Comparison of ENCODE assay signal across 21 cellular contexts in genomic region chr12:53073881-53074280, GRCh38. TPM values are rescaled to one million over a fixed set of nuclear protein-coding genes. Genes with fewer than 3 reads are reported as not detected.
DNase-seq lines count a peak whose midpoint lies in the region; ATAC-seq and TF ChIP-seq lines count a peak whose summit lies in the region.
"Had no signal": no experiment of that assay in that cellular context is flagged by ENCODE, and none has a peak within 500 bp of the region (broad histone marks: within the 10 kb centered on the region; RNA-seq: fewer than 3 reads in every experiment).

No MANE protein-coding gene starts in this region.

- H3K4me1 Mint-ChIP-seq in immature natural killer cell = peaks cover 27 to 43% of the 10 kb centered on the region in 2 donors

- peaks cover 0 to 8% of the 10 kb centered on the region in 2 donors for H3K36me3 Mint-ChIP-seq in activated naive CD4-positive, alpha-beta T cell treated with anti-CD3 and anti-CD28 coated beads, Interleukin-2, amount 50 U/mL, for 72 hours
- peaks cover 7 to 23% (median 12%) of the 10 kb centered on the region in 3 donors for H3K36me3 Mint-ChIP-seq in immature natural killer cell

- peak overlapping the region in 3 of 4 donors; percentile 66 to 80 (median 68) for H3K27ac ChIP-seq in esophagus squamous epithelium
- peak overlapping the region in 3 of 4 donors; percentile 30 to 65 (median 39) for H3K27ac ChIP-seq in transverse colon

- no peak for TF ChIP-seq POLR2A in esophagus squamous epithelium (IDR thresholded peaks at IDR 0.05)
- TF ChIP-seq POLR2A in transverse colon (IDR thresholded peaks at IDR 0.05) = no peak

- no peaks in the 10 kb centered on the region for H3K27me3 ChIP-seq in esophagus squamous epithelium
- no peaks in the 10 kb centered on the region for H3K27me3 ChIP-seq in transverse colon

- 32 to 54% methylated on average over 6 of the region's 6 CpGs for WGBS in esophagus squamous epithelium, 2 donors
- 47 to 57% methylated on average over 3 to 6 of the region's 6 CpGs for WGBS in transverse colon (ENCODE audit: low coverage in 1 of 2), 2 donors

- no peak overlapping the region for H3K4me3 Mint-ChIP-seq in immature natural killer cell
- H3K4me3 Mint-ChIP-seq: activated naive CD8-positive, alpha-beta T cell treated with anti-CD3 and anti-CD28 coated beads, Interleukin-2, amount 10 ng/mL, durations not matched to agents 7 days and 5 days; endodermal cell had no signal

- peaks cover 0 to 4% (median 2%) of the 10 kb centered on the region in 3 donors for H3K27me3 Mint-ChIP-seq in immature natural killer cell (ENCODE audit: low read depth in 3 of 3)
- H3K27me3 Mint-ChIP-seq: activated naive CD8-positive, alpha-beta T cell treated with anti-CD3 and anti-CD28 coated beads, Interleukin-2, amount 10 ng/mL, durations not matched to agents 7 days and 5 days had no signal

- peaks cover 67 to 93% (median 76%) of the 10 kb centered on the region in 3 donors for H3K4me1 ChIP-seq in esophagus squamous epithelium
- peaks cover 10 to 54% (median 34%) of the 10 kb centered on the region in 4 donors for H3K4me1 ChIP-seq in transverse colon

- no peak for TF ChIP-seq EP300 in transverse colon (IDR thresholded peaks at IDR 0.05; ENCODE audit: low read depth)

- H3K9me3 Mint-ChIP-seq in activated naive CD4-positive, alpha-beta T cell treated with anti-CD3 and anti-CD28 coated beads, Interleukin-2, amount 50 U/mL, for 72 hours = no peaks in the 10 kb centered on the region
- no peaks in the 10 kb centered on the region for H3K9me3 Mint-ChIP-seq in immature natural killer cell
- H3K9me3 Mint-ChIP-seq: activated naive CD8-positive, alpha-beta T cell treated with anti-CD3 and anti-CD28 coated beads, Interleukin-2, amount 10 ng/mL, durations not matched to agents 7 days and 5 days; endodermal cell had no signal

- no peaks in the 10 kb centered on the region for H3K9me3 ChIP-seq in esophagus squamous epithelium
- H3K9me3 ChIP-seq in transverse colon = no peaks in the 10 kb centered on the region

- H3K36me3 ChIP-seq in esophagus squamous epithelium (peaks cover 5 to 78% (median 11%) of the 10 kb centered on the region in 3 donors), transverse colon (peaks cover 0 to 17% (median 0%) of the 10 kb centered on the region in 4 donors)

- H3K27ac Mint-ChIP-seq in activated naive CD4-positive, alpha-beta T cell treated with anti-CD3 and anti-CD28 coated beads, Interleukin-2, amount 50 U/mL, for 72 hours = no peak overlapping the region
- peak overlapping the region in 1 of 6 donors; percentile 58 for H3K27ac Mint-ChIP-seq in immature natural killer cell
- H3K27ac Mint-ChIP-seq: endodermal cell had no signal

- intact Hi-C loops in esophagus squamous epithelium (cut with DNase I) (no loop called here), transverse colon (cut with DNase I; ENCODE audit: low total_unique reads) (loop anchor here (2.0 kb wide), 1 partner anchor 25 kb away; no protein-coding TSS in a partner anchor)

- ATAC-seq in omental fat pad (ENCODE audit: low FRiP score) = peak; percentile 5
- no peak for ATAC-seq in activated naive CD4-positive, alpha-beta T cell treated with anti-CD3 and anti-CD28 coated beads, Interleukin-2, amount 50 U/mL, for 72 hours
- ATAC-seq: activated CD4-positive, CD25-positive, alpha-beta regulatory T cell treated with anti-CD3 and anti-CD28 coated beads, Interleukin-2, amount 50 U/mL, for 24 hours had no signal

- DNase-seq in activated effector memory CD4-positive, alpha-beta T cell treated with anti-CD3 and anti-CD28 coated beads, Interleukin-2, amount 50 U/mL, for 16 hours = peak; percentile 22
- DNase-seq in activated effector memory CD4-positive, alpha-beta T cell treated with Interleukin-2 at 50 U/mL for 16 hours = no peak
- no peak for DNase-seq in esophagus squamous epithelium (lab: John Stamatoyannopoulos, UW)
- no peak for DNase-seq in omental fat pad (ENCODE audit: low spot score)
- no peak for DNase-seq in transverse colon
- no peak for DNase-seq in T-helper 1 cell
- DNase-seq in activated naive CD4-positive, alpha-beta T cell treated with anti-CD3 and anti-CD28 coated beads, Interleukin-2, amount 50 U/mL, for 72 hours (ENCODE audit: low spot score in 2 of 2) = no peak
- no peak for DNase-seq in immature natural killer cell
- DNase-seq: activated CD8-positive, alpha-beta memory T cell treated with anti-CD3 and anti-CD28 coated beads, Interleukin-2, amount 50 U/mL, for 4 hours; activated naive CD8-positive, alpha-beta T cell treated with anti-CD3 and anti-CD28 coated beads, Interleukin-2, amount 10 ng/mL, durations not matched to agents 7 days and 5 days; cerebellar nuclear complex; DMS79; foreskin melanocyte; NCI-H1417; NK-92 treated with Interleukin-12 subunit alpha and Interleukin-12 subunit beta, amount 100 ng/mL, for 24 hours; occipital lobe; SHP77; stimulated activated CD4-positive, alpha-beta T cell treated with anti-CD3 and anti-CD28 coated beads, Interleukin-12 subunit alpha, Interleukin-12 subunit beta, amount 100 ng/mL, for 4 hours; T-helper 2 cell had no signal

- no peak for TF ChIP-seq CTCF in esophagus squamous epithelium (IDR thresholded peaks at IDR 0.05)
- no peak for TF ChIP-seq CTCF in omental fat pad (IDR thresholded peaks at IDR 0.05)
- no peak for TF ChIP-seq CTCF in transverse colon (IDR thresholded peaks at IDR 0.05)

- in situ Hi-C loops in transverse colon (cut with MboI; ENCODE audit: low pct_ligation_motif_present in 1 of 4, low pct_unique_long_range_greater_than_20kb in 1 of 4, low sequenced_read_pairs in 3 of 4) = loop anchor here in 2 of 4 donors (25.0 kb wide), 2 partner anchors 113 to 213 kb away; partner anchors contain the start of genes CSAD (in 1 of the 2), MYG1 (in 1 of the 2), PFDN5 (in 1 of the 2) and ZNF740 (in 1 of the 2)

- H3K4me3 ChIP-seq in esophagus squamous epithelium (no peak overlapping the region), transverse colon (no peak overlapping the region)

RNA-seq across cellular contexts. Expression of gene SPRYD3, which starts 5.3 kb away (rescaled TPM):
- 10 to 100 TPM; 28.2 to 41.4 (median 29.2) TPM for total RNA-seq in esophagus squamous epithelium
- 10 to 100 TPM; 31.5 to 42.3 (median 36.3) TPM for total RNA-seq in omental fat pad
- 10 to 100 TPM; 10.1 to 27.0 (median 21.9) TPM for total RNA-seq in transverse colon
- 10 to 100 TPM; 19.2 to 22.2 TPM for total RNA-seq in activated naive CD4-positive, alpha-beta T cell treated with anti-CD3 and anti-CD28 coated beads, Interleukin-2, amount 50 U/mL, for 72 hours
- polyA plus RNA-seq in immature natural killer cell = 10 to 100 TPM; 35.6 to 70.4 (median 59.6) TPM

RNA-seq across cellular contexts. Expression of gene IGFBP6, which starts 23.6 kb away (rescaled TPM):
- total RNA-seq in esophagus squamous epithelium = 100 to 1,000 TPM in 2 of 4 donors, 10 to 100 TPM in 2; 34.5 to 506 (median 94.0) TPM
- 100 to 1,000 TPM; 246 to 902 (median 719) TPM for total RNA-seq in omental fat pad
- total RNA-seq in transverse colon = 100 to 1,000 TPM in 1 of 4 donors, 10 to 100 TPM in 3; 38.5 to 106 (median 94.5) TPM
- total RNA-seq in activated naive CD4-positive, alpha-beta T cell treated with anti-CD3 and anti-CD28 coated beads, Interleukin-2, amount 50 U/mL, for 72 hours = 1 to 10 TPM; 1.5 to 3.6 TPM
- polyA plus RNA-seq in immature natural killer cell = 1 to 10 TPM in 1 of 3 donors, under 1 TPM in 1, not detected in 1; 0.69 to 2.1 TPM

RNA-seq across cellular contexts. Expression of gene TNS2, which starts 24.0 kb away (rescaled TPM):
- 10 to 100 TPM; 10.8 to 82.0 (median 20.8) TPM for total RNA-seq in esophagus squamous epithelium
- 100 to 1,000 TPM in 3 of 4 donors, 10 to 100 TPM in 1; 97.7 to 444 (median 154) TPM for total RNA-seq in omental fat pad
- 100 to 1,000 TPM in 2 of 4 donors, 10 to 100 TPM in 2; 48.2 to 397 (median 169) TPM for total RNA-seq in transverse colon
- 1 to 10 TPM; 1.2 to 2.1 TPM for total RNA-seq in activated naive CD4-positive, alpha-beta T cell treated with anti-CD3 and anti-CD28 coated beads, Interleukin-2, amount 50 U/mL, for 72 hours
- polyA plus RNA-seq in immature natural killer cell = not detected

RNA-seq across cellular contexts. Expression of gene SOAT2, which starts 29.4 kb away (rescaled TPM):
- total RNA-seq in esophagus squamous epithelium = not detected
- total RNA-seq in omental fat pad = not detected
- total RNA-seq in transverse colon = under 1 TPM in 1 of 4 donors, not detected in 3; 0.41 TPM
- total RNA-seq in activated naive CD4-positive, alpha-beta T cell treated with anti-CD3 and anti-CD28 coated beads, Interleukin-2, amount 50 U/mL, for 72 hours = under 1 TPM; 0.35 to 0.59 TPM
- polyA plus RNA-seq in immature natural killer cell = not detected
- total RNA-seq: occipital lobe had no signal

Comparison
In these comparisons a context has a peak if more than half of its experiments do, and no peak if none do; other contexts are left out.
1. RNA of gene IGFBP6, which starts 23.6 kb away (total RNA-seq): 246 to 902 TPM in omental fat pad, 34.5 to 506 TPM in esophagus squamous epithelium and 38.5 to 106 TPM in transverse colon; 1.5 to 3.6 TPM in activated naive CD4-positive, alpha-beta T cell treated with anti-CD3 and anti-CD28 coated beads, Interleukin-2, amount 50 U/mL, for 72 hours; every median in the first group is over 4 times any median in the second.